In genomic region chrX:9671998-9672397, GRCh38 we compare ENCODE assay signal across 17 cellular contexts.
DNase-seq lines count a peak whose midpoint lies in the region; ATAC-seq lines count a peak whose summit lies in the region.
"Had no signal": no experiment of that assay in that cellular context is flagged by ENCODE, and none has a peak within 500 bp of the region (broad histone marks: within the 10 kb centered on the region; RNA-seq: fewer than 3 reads in every experiment).

No MANE protein-coding gene starts in this region.

- intact Hi-C loops in head of caudate nucleus (cut with DNase I): no loop called here

- peak overlapping the region; percentile 29 for H3K4me3 Mint-ChIP-seq in stimulated activated memory B cell treated with anti-CD40 and anti-IgM and Interleukin-4, amounts not matched to agents 10 μg/mL and 1 μg/mL and 100 μg/mL, for 72 hours
- H3K4me3 Mint-ChIP-seq: activated CD4-positive, alpha-beta T cell treated with anti-CD3 and anti-CD28 coated beads, Interleukin-2, amount 10 ng/mL, durations not matched to agents 24 days and 14 days; H9; naive thymus-derived CD4-positive, alpha-beta T cell had no signal

- peaks cover 6% of the 10 kb centered on the region for H3K36me3 Mint-ChIP-seq in stimulated activated memory B cell treated with anti-CD40 and anti-IgM and Interleukin-4, amounts not matched to agents 10 μg/mL and 1 μg/mL and 100 μg/mL, for 72 hours

- peaks cover 6% of the 10 kb centered on the region for H3K9me3 Mint-ChIP-seq in stimulated activated memory B cell treated with anti-CD40 and anti-IgM and Interleukin-4, amounts not matched to agents 10 μg/mL and 1 μg/mL and 100 μg/mL, for 72 hours

- peaks cover 21% of the 10 kb centered on the region for H3K4me1 Mint-ChIP-seq in stimulated activated memory B cell treated with anti-CD40 and anti-IgM and Interleukin-4, amounts not matched to agents 10 μg/mL and 1 μg/mL and 100 μg/mL, for 72 hours

- peak; percentile 42 for DNase-seq in RPMI8226
- no peak for DNase-seq in head of caudate nucleus
- DNase-seq in NCI-H2081 treated with DMSO at 0.1 percent for 48 hours (lab: John Stamatoyannopoulos, UW): no peak
- DNase-seq: activated CD4-positive, alpha-beta T cell treated with anti-CD3 and anti-CD28 coated beads, Interleukin-2, amount 10 ng/mL, durations not matched to agents 24 days and 14 days; activated naive CD4-positive, alpha-beta T cell treated with Interleukin-2 at 50 U/mL for 16 hours; H9; KBM-7; lower lobe of right lung; naive thymus-derived CD4-positive, alpha-beta T cell; NCI-H1417 treated with DMSO at 0.1 percent for 48 hours; SIG-M5; spleen; stimulated activated naive CD4-positive, alpha-beta T cell had no signal

- H3K27ac Mint-ChIP-seq in stimulated activated memory B cell treated with anti-CD40 and anti-IgM and Interleukin-4, amounts not matched to agents 10 μg/mL and 1 μg/mL and 100 μg/mL, for 72 hours: peak overlapping the region; percentile 60
- H3K27ac Mint-ChIP-seq: activated CD4-positive, alpha-beta T cell treated with anti-CD3 and anti-CD28 coated beads, Interleukin-2, amount 10 ng/mL, durations not matched to agents 24 days and 14 days; H9 had no signal

- no peaks in the 10 kb centered on the region for H3K27me3 Mint-ChIP-seq in stimulated activated memory B cell treated with anti-CD40 and anti-IgM and Interleukin-4, amounts not matched to agents 10 μg/mL and 1 μg/mL and 100 μg/mL, for 72 hours
- H3K27me3 Mint-ChIP-seq: activated CD4-positive, alpha-beta T cell treated with anti-CD3 and anti-CD28 coated beads, Interleukin-2, amount 10 ng/mL, durations not matched to agents 24 days and 14 days; naive thymus-derived CD4-positive, alpha-beta T cell had no signal

- peak; percentile 54 for ATAC-seq in GM18868 (IDR thresholded peaks at IDR 0.05; ENCODE audit: unreplicated experiment)
- peak; percentile 72 for ATAC-seq in HG02885 (IDR thresholded peaks at IDR 0.05; ENCODE audit: poor library complexity, unreplicated experiment)
- ATAC-seq in stimulated activated memory B cell treated with anti-CD40 and anti-IgM and Interleukin-4, amounts not matched to agents 10 μg/mL and 1 μg/mL and 100 μg/mL, for 72 hours: peak; percentile 75
- ATAC-seq in HG03095 (IDR thresholded peaks at IDR 0.05; ENCODE audit: unreplicated experiment): no peak
- ATAC-seq: lower lobe of right lung; naive thymus-derived CD4-positive, alpha-beta T cell had no signal
